ENCODE assay signal across 25 cellular contexts in the genomic region with DNA sequence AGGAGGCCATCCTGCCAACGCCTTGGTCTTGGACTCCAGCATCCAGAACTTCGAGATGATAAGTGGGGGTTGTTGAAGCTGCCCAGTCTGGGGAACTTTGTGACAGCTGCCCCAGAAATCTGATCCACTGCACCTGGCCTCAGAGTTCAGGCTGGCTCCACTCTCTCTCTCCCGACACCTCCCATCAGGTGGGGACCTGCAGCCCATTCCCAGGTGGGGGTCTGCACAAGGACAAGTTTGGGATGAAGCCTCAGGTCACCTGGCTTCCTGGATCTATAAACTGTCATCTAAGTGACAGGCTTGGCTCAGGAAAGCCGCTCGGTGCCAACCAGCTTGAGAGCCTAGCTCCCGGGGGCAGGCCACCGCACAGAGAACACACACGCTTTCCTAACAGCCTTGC. TPM values are rescaled to one million over a fixed set of nuclear protein-coding genes. Genes with fewer than 3 reads are reported as not detected.
DNase-seq lines count a peak whose midpoint lies in the region; ATAC-seq and TF ChIP-seq lines count a peak whose summit lies in the region.
"Had no signal": no experiment of that assay in that cellular context is flagged by ENCODE, and none has a peak within 500 bp of the region (broad histone marks: within the 10 kb centered on the region; RNA-seq: fewer than 3 reads in every experiment).

No MANE protein-coding gene starts in this region.

- H4K20me1 ChIP-seq in PC-9 (ENCODE audit: insufficient read depth): no peaks in the 10 kb centered on the region

- H3K27me3 ChIP-seq in tibial artery (no peaks in the 10 kb centered on the region), PC-9 (ENCODE audit: insufficient read depth, low read depth) (no peaks in the 10 kb centered on the region)
- H3K27me3 ChIP-seq: esophagus squamous epithelium, gastrocnemius medialis, tibial nerve had no signal

- no peak overlapping the region for H3K4me3 Mint-ChIP-seq in activated CD4-positive, alpha-beta T cell treated with anti-CD3 and anti-CD28 coated beads, Interleukin-2, amount 10 ng/mL, durations not matched to agents 7 days and 5 days
- H3K4me3 Mint-ChIP-seq: activated T-helper 1 cell treated with anti-CD3 and anti-CD28 coated beads, Interleukin-12 subunit alpha, Interleukin-12 subunit beta, Interleukin-2, Interleukin-4 antibody, amounts not matched to agents 30 ng/mL and 10 ng/mL and 1 ng/mL, durations not matched to agents 14 hours and 24 hours and 36 hours; effector memory CD8-positive, alpha-beta T cell had no signal

- H3K27ac ChIP-seq in tibial artery (no peak overlapping the region), PC-9 (no peak overlapping the region)
- H3K27ac ChIP-seq: A549, esophagus squamous epithelium, gastrocnemius medialis, tibial nerve had no signal

- CTCF ChIA-PET in activated CD4-positive, alpha-beta T cell treated with anti-CD3 and anti-CD28 coated beads, Interleukin-2, amount 10 ng/mL, durations not matched to agents 7 days and 5 days (lab: Charles Lee): interaction anchor here (0.6 to 1.9 kb wide), 3 partner anchors 16 to 159 kb away, joined by 3 to 4 read pairs (median 3); no protein-coding TSS in a partner anchor
- CTCF ChIA-PET in PC-9 (lab: Charles Lee): no interaction called here

- intact Hi-C loops in tibial artery (cut with DNase I; ENCODE audit: low total_unique reads): loop anchor here (5.0 kb wide), 1 partner anchor 377 kb away; no protein-coding TSS in a partner anchor
- intact Hi-C loops in PC-9 (cut with micrococcal nuclease; ENCODE audit: unreplicated experiment): no loop called here

- H3K27ac Mint-ChIP-seq in activated CD4-positive, alpha-beta T cell treated with anti-CD3 and anti-CD28 coated beads, Interleukin-2, amount 10 ng/mL, durations not matched to agents 7 days and 5 days: peak overlapping the region; percentile 36
- H3K27ac Mint-ChIP-seq: activated naive CD8-positive, alpha-beta T cell; activated T-helper 1 cell treated with anti-CD3 and anti-CD28 coated beads, Interleukin-12 subunit alpha, Interleukin-12 subunit beta, Interleukin-2, Interleukin-4 antibody, amounts not matched to agents 30 ng/mL and 10 ng/mL and 1 ng/mL, durations not matched to agents 14 hours and 24 hours and 36 hours had no signal

- peaks cover 17% of the 10 kb centered on the region for H3F3A ChIP-seq in PC-9 (ENCODE audit: insufficient read depth, low read depth)

- no TSS peak for BruUV-seq in PC-9 (replicated peaks; lab: Mats Ljungman, UMichigan)

- DNase-seq in activated CD4-positive, alpha-beta T cell treated with anti-CD3 and anti-CD28 coated beads, Interleukin-2, amount 10 ng/mL, durations not matched to agents 7 days and 5 days: no peak
- no peak for DNase-seq in activated CD4-positive, alpha-beta T cell treated with anti-CD3 and anti-CD28 coated beads for 1 hour
- DNase-seq in NCI-H69 (lab: John Stamatoyannopoulos, UW) (peak; percentile 21), myocyte (ENCODE audit: low read depth) (peak; percentile 23), tibial artery (peak; percentile 13 to 58), PC-9 (no peak), activated gamma-delta T cell treated with Interleukin-2 at 50 U/mL for 16 hours (no peak)
- DNase-seq: DMS53; effector memory CD8-positive, alpha-beta T cell; esophagus squamous epithelium; gastrocnemius medialis; GDM1; hippocampal formation; MM.1S; mucosa of descending colon; NCI-H1436 treated with DMSO at 0.1 percent for 48 hours; small intestine; stimulated activated naive CD4-positive, alpha-beta T cell treated with Interleukin-2 at 50 U/mL for 16 hours; SW 1271 had no signal

- H3K36me3 ChIP-seq in tibial artery (no peaks in the 10 kb centered on the region), PC-9 (ENCODE audit: low read depth) (no peaks in the 10 kb centered on the region)
- H3K36me3 ChIP-seq: esophagus squamous epithelium, gastrocnemius medialis, tibial nerve had no signal

- H3K9me3 Mint-ChIP-seq in activated CD4-positive, alpha-beta T cell treated with anti-CD3 and anti-CD28 coated beads, Interleukin-2, amount 10 ng/mL, durations not matched to agents 7 days and 5 days: peaks cover 3% of the 10 kb centered on the region
- H3K9me3 Mint-ChIP-seq: activated T-helper 1 cell treated with anti-CD3 and anti-CD28 coated beads, Interleukin-12 subunit alpha, Interleukin-12 subunit beta, Interleukin-2, Interleukin-4 antibody, amounts not matched to agents 30 ng/mL and 10 ng/mL and 1 ng/mL, durations not matched to agents 14 hours and 24 hours and 36 hours; effector memory CD8-positive, alpha-beta T cell had no signal

- no peaks in the 10 kb centered on the region for H3K9me2 ChIP-seq in PC-9 (ENCODE audit: insufficient read depth)

- TF ChIP-seq CTCF in tibial artery (IDR thresholded peaks at IDR 0.05) (no peak), PC-9 (conservative IDR thresholded peaks at IDR 0.05) (no peak)

- H3K27me3 Mint-ChIP-seq in activated CD4-positive, alpha-beta T cell treated with anti-CD3 and anti-CD28 coated beads, Interleukin-2, amount 10 ng/mL, durations not matched to agents 7 days and 5 days: no peaks in the 10 kb centered on the region
- H3K27me3 Mint-ChIP-seq: activated naive CD8-positive, alpha-beta T cell; effector memory CD8-positive, alpha-beta T cell had no signal

- no peak overlapping the region for H3K4me2 ChIP-seq in PC-9
- H3K4me2 ChIP-seq: A549 had no signal

- no peak overlapping the region for H3K4me3 ChIP-seq in tibial artery
- no peak overlapping the region for H3K4me3 ChIP-seq in PC-9
- H3K4me3 ChIP-seq: A549, esophagus squamous epithelium, gastrocnemius medialis, K562, mucosa of descending colon, tibial nerve had no signal

- peaks cover 3% of the 10 kb centered on the region for H3K36me3 Mint-ChIP-seq in activated CD4-positive, alpha-beta T cell treated with anti-CD3 and anti-CD28 coated beads, Interleukin-2, amount 10 ng/mL, durations not matched to agents 7 days and 5 days (ENCODE audit: low read depth)
- H3K36me3 Mint-ChIP-seq: activated naive CD8-positive, alpha-beta T cell had no signal

- no peak for ATAC-seq in HG02885 (IDR thresholded peaks at IDR 0.05; ENCODE audit: poor library complexity, unreplicated experiment)
- ATAC-seq: effector memory CD8-positive, alpha-beta T cell; gastrocnemius medialis; K562; mucosa of descending colon had no signal

- H3K4me1 Mint-ChIP-seq in activated CD4-positive, alpha-beta T cell treated with anti-CD3 and anti-CD28 coated beads, Interleukin-2, amount 10 ng/mL, durations not matched to agents 7 days and 5 days: peaks cover 60% of the 10 kb centered on the region

- H3K79me2 ChIP-seq in PC-9 (ENCODE audit: low read depth): no peaks in the 10 kb centered on the region

- H3K4me1 ChIP-seq in tibial artery (peaks cover 0 to 9% (median 5%) of the 10 kb centered on the region in 4 donors), PC-9 (replicated peaks; ENCODE audit: insufficient read depth) (peaks cover 22% of the 10 kb centered on the region)

- POLR2A ChIA-PET in activated CD4-positive, alpha-beta T cell treated with anti-CD3 and anti-CD28 coated beads, Interleukin-2, amount 10 ng/mL, durations not matched to agents 7 days and 5 days (lab: Charles Lee): no interaction called here
- POLR2A ChIA-PET in PC-9 (lab: Charles Lee; ENCODE audit: unreplicated experiment): interaction anchor here (0.6 kb wide), 1 partner anchor 528 kb away, joined by 4 read pairs; no protein-coding TSS in a partner anchor

- H3K9me3 ChIP-seq in tibial artery (no peaks in the 10 kb centered on the region), PC-9 (ENCODE audit: insufficient read depth, low read depth) (no peaks in the 10 kb centered on the region)
- H3K9me3 ChIP-seq: A549, esophagus squamous epithelium, gastrocnemius medialis, mucosa of descending colon, tibial nerve had no signal

- H2AFZ ChIP-seq in PC-9: no peak overlapping the region

RNA-seq across cellular contexts. Expression of gene LBR, which starts 42.4 kb away (rescaled TPM):
- total RNA-seq in activated CD4-positive, alpha-beta T cell treated with anti-CD3 and anti-CD28 coated beads, Interleukin-2, amount 10 ng/mL, durations not matched to agents 7 days and 5 days: 100 to 1,000 TPM; 239 to 296 TPM
- 13.7 and 14.3 TPM in 2 replicates for total RNA-seq in myocyte
- polyA plus RNA-seq in myocyte (2012): 5.1 TPM
- 128 and 158 TPM in 2 replicates for total RNA-seq in PC-9 (2021)

Comparison
In these comparisons a context has a peak if more than half of its experiments do, and no peak if none do; other contexts are left out.
1. DNase-seq: peak in NCI-H69 (single experiment), myocyte (single experiment) and tibial artery (2 of 2); none in activated CD4-positive, alpha-beta T cell treated with anti-CD3 and anti-CD28 coated beads, Interleukin-2, amount 10 ng/mL, durations not matched to agents 7 days and 5 days (single experiment), activated CD4-positive, alpha-beta T cell treated with anti-CD3 and anti-CD28 coated beads for 1 hour (single experiment), PC-9 (0 of 2) and activated gamma-delta T cell treated with Interleukin-2 at 50 U/mL for 16 hours (single experiment).